Comparison of ENCODE assay signal across 10 cellular contexts in the genomic region with DNA sequence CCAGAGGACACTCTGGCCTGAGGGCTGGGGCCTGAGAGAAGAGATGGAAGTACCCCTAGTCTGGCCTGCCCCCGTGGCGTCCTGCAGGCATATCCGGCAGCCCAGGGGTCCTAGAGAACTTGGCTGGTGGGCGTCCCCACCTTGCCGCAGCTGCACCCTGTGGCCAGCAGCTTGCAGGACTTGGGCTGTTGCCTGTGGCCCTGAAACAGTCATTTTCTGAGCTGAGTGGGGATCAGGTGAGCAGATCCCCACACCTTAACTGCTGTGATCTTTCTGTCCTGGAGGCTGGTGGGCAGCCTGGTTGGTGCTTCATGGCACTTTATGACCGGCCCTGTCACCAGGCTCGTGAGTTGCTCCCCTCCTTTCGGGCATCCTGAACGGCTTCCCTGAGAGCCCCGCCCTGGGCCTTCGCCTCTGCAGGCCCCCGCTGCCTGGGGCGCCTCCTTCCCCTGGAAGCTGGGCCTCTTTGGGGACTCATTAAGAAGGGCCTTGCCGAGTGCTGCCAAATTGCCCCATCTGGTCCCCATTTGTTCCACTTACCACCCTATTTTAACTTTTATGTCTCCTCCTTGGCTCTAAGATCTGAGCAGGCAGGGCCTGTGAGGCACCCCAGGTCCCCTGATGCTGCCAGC.
DNase-seq lines count a peak whose midpoint lies in the region; ATAC-seq, FAIRE-seq and TF ChIP-seq lines count a peak whose summit lies in the region.
"Had no signal": no experiment of that assay in that cellular context is flagged by ENCODE, and none has a peak within 500 bp of the region (broad histone marks: within the 10 kb centered on the region; RNA-seq: fewer than 3 reads in every experiment).

No MANE protein-coding gene starts in this region.

- peaks cover 85% of the 10 kb centered on the region for H3K79me2 ChIP-seq in KMS-11 (ENCODE audit: insufficient read depth, low read depth)

- H3K4me2 ChIP-seq in KMS-11: peak overlapping the region; percentile 82

- no peak for FAIRE-seq in kidney (lab: Jason Lieb, UNC)

- TF ChIP-seq CTCF in KMS-11 (conservative IDR thresholded peaks at IDR 0.05; ENCODE audit: low read depth, low read length) (no peak), nephron progenitor cell (IDR thresholded peaks at IDR 0.05) (no peak), kidney (IDR thresholded peaks at IDR 0.05; ENCODE audit: borderline replicate concordance, extremely low read depth, insufficient read depth) (no peak)

- H3K36me3 Mint-ChIP-seq in CD4-positive, CD25-positive, alpha-beta regulatory T cell: peaks cover 10% of the 10 kb centered on the region
- H3K36me3 Mint-ChIP-seq in nephron progenitor cell (ENCODE audit: low read depth): peaks cover 6% of the 10 kb centered on the region

- no peak overlapping the region for H2AFZ ChIP-seq in KMS-11 (ENCODE audit: low read depth)

- intact Hi-C loops in kidney (cut with DNase I): loop anchor here (5.0 to 10.0 kb wide), 2 partner anchors 48 to 105 kb away; no protein-coding TSS in a partner anchor

- H3K9me3 ChIP-seq in CD4-positive, CD25-positive, alpha-beta regulatory T cell (ENCODE audit: control insufficient read depth in 2 of 2, low read length in 2 of 2): no peaks in the 10 kb centered on the region
- no peaks in the 10 kb centered on the region for H3K9me3 ChIP-seq in adipocyte (ENCODE audit: control insufficient read depth, low read length)
- H3K9me3 ChIP-seq in kidney (ENCODE audit: control insufficient read depth in 1 of 2, low read length in 2 of 2): no peaks in the 10 kb centered on the region

- H3K9me3 Mint-ChIP-seq in CD4-positive, CD25-positive, alpha-beta regulatory T cell: no peaks in the 10 kb centered on the region
- no peaks in the 10 kb centered on the region for H3K9me3 Mint-ChIP-seq in nephron progenitor cell

- H3K4me1 Mint-ChIP-seq in CD4-positive, CD25-positive, alpha-beta regulatory T cell: peaks cover 9 to 99% (median 51%) of the 10 kb centered on the region in 4 donors
- peaks cover 100% of the 10 kb centered on the region for H3K4me1 Mint-ChIP-seq in nephron progenitor cell

- H3K36me3 ChIP-seq in CD4-positive, CD25-positive, alpha-beta regulatory T cell (ENCODE audit: control insufficient read depth, insufficient read depth, low read length): peaks cover 3% of the 10 kb centered on the region
- H3K36me3 ChIP-seq in KMS-11 (ENCODE audit: insufficient read depth): no peaks in the 10 kb centered on the region
- H3K36me3 ChIP-seq in adipocyte (ENCODE audit: control insufficient read depth, insufficient read depth, low read length, severe bottlenecking): peaks cover 11% of the 10 kb centered on the region
- H3K36me3 ChIP-seq in kidney (ENCODE audit: control insufficient read depth in 1 of 2, insufficient read depth in 2 of 2, low read length in 2 of 2): peaks cover 0 to 12% of the 10 kb centered on the region in 2 donors

- no peaks in the 10 kb centered on the region for H3K27me3 Mint-ChIP-seq in CD4-positive, CD25-positive, alpha-beta regulatory T cell
- H3K27me3 Mint-ChIP-seq in nephron progenitor cell (ENCODE audit: low read depth, poor library complexity): peaks cover 4% of the 10 kb centered on the region

- H3K4me3 Mint-ChIP-seq in CD4-positive, CD25-positive, alpha-beta regulatory T cell: peak overlapping the region; percentile 22 to 86 (median 84)
- no peak overlapping the region for H3K4me3 Mint-ChIP-seq in nephron progenitor cell

- no peaks in the 10 kb centered on the region for H3K27me3 ChIP-seq in CD4-positive, CD25-positive, alpha-beta regulatory T cell (ENCODE audit: control insufficient read depth, insufficient read depth, low read length)
- H3K27me3 ChIP-seq in KMS-11 (ENCODE audit: insufficient read depth, low read depth) (no peaks in the 10 kb centered on the region), adipocyte (replicated peaks; ENCODE audit: control insufficient read depth, insufficient read depth, low read length) (no peaks in the 10 kb centered on the region)

- H3K4me3 ChIP-seq in CD4-positive, CD25-positive, alpha-beta regulatory T cell (ENCODE audit: low read depth, low read length): peak overlapping the region; percentile 44
- H3K4me3 ChIP-seq in KMS-11 (IDR thresholded peaks at IDR 0.05; ENCODE audit: insufficient read depth, low read depth, low read length): no peak overlapping the region
- H3K4me3 ChIP-seq in adipocyte (ENCODE audit: low read length): no peak overlapping the region
- no peak overlapping the region for H3K4me3 ChIP-seq in kidney (ENCODE audit: low read length in 2 of 2)

- peak overlapping the region; percentile 98 to 100 (median 99) for H3K27ac Mint-ChIP-seq in CD4-positive, CD25-positive, alpha-beta regulatory T cell
- peak overlapping the region; percentile 61 for H3K27ac Mint-ChIP-seq in nephron progenitor cell

- ATAC-seq in CD4-positive, CD25-positive, alpha-beta regulatory T cell (ENCODE audit: low read depth in 2 of 2): no peak
- no peak for ATAC-seq in HG03095 (IDR thresholded peaks at IDR 0.05; ENCODE audit: unreplicated experiment)
- ATAC-seq in GM21737 (IDR thresholded peaks at IDR 0.05; ENCODE audit: unreplicated experiment): no peak

- peak in 1 of 3 donors; percentile 31 for DNase-seq in CD4-positive, CD25-positive, alpha-beta regulatory T cell
- DNase-seq in adipocyte (ENCODE audit: low read depth): peak; percentile 67
- DNase-seq in nephron progenitor cell: no peak
- DNase-seq in HuH-7 (ENCODE audit: low spot score): no peak
- no peak for DNase-seq in kidney
- DNase-seq: activated CD4-positive, alpha-beta T cell treated with anti-CD3 and anti-CD28 coated beads, Interleukin-2, amount 50 U/mL, for 1 hour; NCI-H510A treated with DMSO at 0.1 percent for 48 hours had no signal

- peak overlapping the region; percentile 96 for H3K27ac ChIP-seq in CD4-positive, CD25-positive, alpha-beta regulatory T cell (ENCODE audit: insufficient read depth, low read length, poor library complexity, severe bottlenecking)
- H3K27ac ChIP-seq in KMS-11 (peak overlapping the region; percentile 96), kidney (ENCODE audit: low read depth in 2 of 2, low read length in 2 of 2) (no peak overlapping the region)

- H3K4me1 ChIP-seq in CD4-positive, CD25-positive, alpha-beta regulatory T cell (ENCODE audit: control insufficient read depth, insufficient read depth, low read length, poor library complexity, severe bottlenecking): peaks cover 100% of the 10 kb centered on the region
- H3K4me1 ChIP-seq in KMS-11 (ENCODE audit: low read depth, poor library complexity, severe bottlenecking) (peaks cover 100% of the 10 kb centered on the region), adipocyte (ENCODE audit: control insufficient read depth, insufficient read depth, low read length) (peaks cover 71% of the 10 kb centered on the region), kidney (ENCODE audit: control insufficient read depth in 1 of 2, insufficient read depth in 1 of 2, low read depth in 1 of 2, low read length in 2 of 2) (peaks cover 21 to 61% of the 10 kb centered on the region in 2 donors)

- peak overlapping the region; percentile 57 for H3K9ac ChIP-seq in KMS-11
- H3K9ac ChIP-seq in adipocyte (ENCODE audit: low read length): no peak overlapping the region
- H3K9ac ChIP-seq in kidney (ENCODE audit: low read length in 2 of 2): no peak overlapping the region

- no peaks in the 10 kb centered on the region for H4K20me1 ChIP-seq in KMS-11 (ENCODE audit: insufficient read depth)

Comparison
In these comparisons a context has a peak if more than half of its experiments do, and no peak if none do; other contexts are left out.
1. H3K27ac ChIP-seq: peak in CD4-positive, CD25-positive, alpha-beta regulatory T cell (single experiment) and KMS-11 (single experiment); none in kidney (0 of 2).